8 cellular contexts compared by ENCODE assay signal in the genomic region with DNA sequence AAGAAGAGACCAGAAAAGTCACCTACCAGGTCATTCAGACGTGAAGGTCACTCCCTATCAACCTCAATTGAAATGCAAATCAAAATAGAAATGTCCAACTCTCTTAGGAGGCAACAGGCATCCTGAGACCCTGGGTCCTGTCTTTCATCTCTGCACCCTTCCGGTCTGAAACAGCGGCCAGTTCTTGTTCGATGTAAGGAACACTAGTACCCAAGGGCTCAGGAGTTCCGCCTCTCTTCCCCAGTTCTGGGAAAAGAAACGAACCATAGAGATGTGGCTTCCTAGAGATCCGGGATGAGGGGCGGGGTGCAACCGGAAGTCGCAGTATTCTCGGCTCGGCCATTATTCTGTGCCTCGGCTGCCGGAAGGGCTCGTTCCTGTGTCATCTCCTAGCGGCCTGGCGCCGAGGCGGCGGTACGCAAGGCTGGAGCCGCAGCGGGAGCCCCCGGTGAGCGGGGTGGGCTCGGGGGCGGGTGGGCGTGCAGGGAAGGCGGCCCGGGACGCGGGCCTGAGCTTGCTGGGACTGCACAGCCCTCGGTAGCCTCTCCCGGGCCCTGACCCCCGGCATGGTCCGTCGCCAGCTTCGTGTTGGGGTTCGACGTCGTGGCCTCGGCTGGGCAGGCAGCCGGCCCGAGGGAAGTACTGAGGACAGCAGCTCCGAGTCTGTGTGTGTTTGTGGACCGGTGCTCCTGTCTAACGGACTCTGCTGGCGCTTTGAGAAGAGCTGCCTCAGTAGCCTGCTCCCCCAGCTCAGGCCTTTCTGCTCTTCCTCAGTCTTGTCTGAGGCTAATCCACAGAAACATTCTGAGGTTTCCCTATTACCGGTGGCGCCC. TPM values are rescaled to one million over a fixed set of nuclear protein-coding genes. Genes with fewer than 3 reads are reported as not detected.
A peak's percentile ranks its signal among the peaks of the same experiment; 100 is the strongest.
DNase-seq lines count a peak whose midpoint lies in the region; ATAC-seq and TF ChIP-seq lines count a peak whose summit lies in the region.

A gene (plus strand): TSS at position 341 of the 833 bp plus-strand sequence. CDS start 4,119 bp downstream, outside the sequence.

- peaks cover 29% of the 10 kb centered on the region for H3K4me1 Mint-ChIP-seq in nephron progenitor cell
- peaks cover 22% of the 10 kb centered on the region for H3K4me1 Mint-ChIP-seq in stimulated activated naive CD8-positive, alpha-beta T cell treated with anti-CD3 and anti-CD28 coated beads, Interleukin-15, amount 100 ng/mL, for 72 hours

- H3K27me3 Mint-ChIP-seq in nephron progenitor cell (ENCODE audit: low read depth, poor library complexity), result peaks cover 3% of the 10 kb centered on the region
- no peaks in the 10 kb centered on the region for H3K27me3 Mint-ChIP-seq in stimulated activated naive CD8-positive, alpha-beta T cell treated with anti-CD3 and anti-CD28 coated beads, Interleukin-15, amount 100 ng/mL, for 72 hours

- no peak for TF ChIP-seq RAD21 in Ishikawa (IDR thresholded peaks at IDR 0.05; ENCODE audit: low read depth)

- TF ChIP-seq CTCF in fibroblast of villous mesenchyme (IDR thresholded peaks at IDR 0.05; ENCODE audit: insufficient read depth, low read depth, low read length) (no peak), nephron progenitor cell (IDR thresholded peaks at IDR 0.05) (no peak)

- peak within 1 kb of the TSS; percentile 99 for H3K27ac Mint-ChIP-seq in nephron progenitor cell
- peak within 1 kb of the TSS; percentile 80 to 90 for H3K27ac Mint-ChIP-seq in stimulated activated naive CD8-positive, alpha-beta T cell treated with anti-CD3 and anti-CD28 coated beads, Interleukin-15, amount 100 ng/mL, for 72 hours

- DNase-seq in DMS79 treated with DMSO at 0.1 percent for 48 hours (lab: John Stamatoyannopoulos, UW) (peak; percentile 71), RKO (ENCODE audit: low spot score) (peak; percentile 93), fibroblast of villous mesenchyme (ENCODE audit: low read depth) (peak; percentile 87), nephron progenitor cell (peak; percentile 83)
- DNase-seq in activated T-helper 9 cell treated with anti-CD3 and anti-CD28 coated beads, Interleukin-2, amount 50 U/mL, for 16 hours (ENCODE audit: low read depth), result peak; percentile 31
- DNase-seq in stimulated activated naive CD8-positive, alpha-beta T cell treated with anti-CD3 and anti-CD28 coated beads, Interleukin-15, amount 100 ng/mL, for 72 hours, result peak; percentile 63 to 68

- H3K36me3 Mint-ChIP-seq in nephron progenitor cell (ENCODE audit: low read depth), result peaks cover 51% of the 10 kb centered on the region

- ATAC-seq in GM21576 (IDR thresholded peaks at IDR 0.05; ENCODE audit: unreplicated experiment), result peak; percentile 93
- peak; percentile 96 for ATAC-seq in stimulated activated naive CD8-positive, alpha-beta T cell treated with anti-CD3 and anti-CD28 coated beads, Interleukin-15, amount 100 ng/mL, for 72 hours

- H3K4me3 ChIP-seq in fibroblast of villous mesenchyme (ENCODE audit: low read depth, low read length), result peak within 1 kb of the TSS; percentile 80

- peak within 1 kb of the TSS; percentile 92 for H3K4me3 Mint-ChIP-seq in nephron progenitor cell
- H3K4me3 Mint-ChIP-seq in stimulated activated naive CD8-positive, alpha-beta T cell treated with anti-CD3 and anti-CD28 coated beads, Interleukin-15, amount 100 ng/mL, for 72 hours, result peak within 1 kb of the TSS; percentile 87 to 88

- H3K9me3 Mint-ChIP-seq in nephron progenitor cell, result no peaks in the 10 kb centered on the region
- H3K9me3 Mint-ChIP-seq in stimulated activated naive CD8-positive, alpha-beta T cell treated with anti-CD3 and anti-CD28 coated beads, Interleukin-15, amount 100 ng/mL, for 72 hours, result no peaks in the 10 kb centered on the region

- TF ChIP-seq EP300 in Ishikawa (IDR thresholded peaks at IDR 0.05; ENCODE audit: borderline replicate concordance), result no peak

TF ChIP-seq in Ishikawa, 13 proteins besides CTCF, POLR2A, EP300 and RAD21:
- TF ChIP-seq, protein P1, sequence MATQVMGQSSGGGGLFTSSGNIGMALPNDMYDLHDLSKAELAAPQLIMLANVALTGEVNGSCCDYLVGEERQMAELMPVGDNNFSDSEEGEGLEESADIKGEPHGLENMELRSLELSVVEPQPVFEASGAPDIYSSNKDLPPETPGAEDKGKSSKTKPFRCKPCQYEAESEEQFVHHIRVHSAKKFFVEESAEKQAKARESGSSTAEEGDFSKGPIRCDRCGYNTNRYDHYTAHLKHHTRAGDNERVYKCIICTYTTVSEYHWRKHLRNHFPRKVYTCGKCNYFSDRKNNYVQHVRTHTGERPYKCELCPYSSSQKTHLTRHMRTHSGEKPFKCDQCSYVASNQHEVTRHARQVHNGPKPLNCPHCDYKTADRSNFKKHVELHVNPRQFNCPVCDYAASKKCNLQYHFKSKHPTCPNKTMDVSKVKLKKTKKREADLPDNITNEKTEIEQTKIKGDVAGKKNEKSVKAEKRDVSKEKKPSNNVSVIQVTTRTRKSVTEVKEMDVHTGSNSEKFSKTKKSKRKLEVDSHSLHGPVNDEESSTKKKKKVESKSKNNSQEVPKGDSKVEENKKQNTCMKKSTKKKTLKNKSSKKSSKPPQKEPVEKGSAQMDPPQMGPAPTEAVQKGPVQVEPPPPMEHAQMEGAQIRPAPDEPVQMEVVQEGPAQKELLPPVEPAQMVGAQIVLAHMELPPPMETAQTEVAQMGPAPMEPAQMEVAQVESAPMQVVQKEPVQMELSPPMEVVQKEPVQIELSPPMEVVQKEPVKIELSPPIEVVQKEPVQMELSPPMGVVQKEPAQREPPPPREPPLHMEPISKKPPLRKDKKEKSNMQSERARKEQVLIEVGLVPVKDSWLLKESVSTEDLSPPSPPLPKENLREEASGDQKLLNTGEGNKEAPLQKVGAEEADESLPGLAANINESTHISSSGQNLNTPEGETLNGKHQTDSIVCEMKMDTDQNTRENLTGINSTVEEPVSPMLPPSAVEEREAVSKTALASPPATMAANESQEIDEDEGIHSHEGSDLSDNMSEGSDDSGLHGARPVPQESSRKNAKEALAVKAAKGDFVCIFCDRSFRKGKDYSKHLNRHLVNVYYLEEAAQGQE (IDR thresholded peaks at IDR 0.05; ENCODE audit: low read depth), result peak; percentile 55
- peak; percentile 90 for TF ChIP-seq YY1 (IDR thresholded peaks at IDR 0.05; ENCODE audit: low read depth)
- no peak for TF ChIP-seq FOXM1 (IDR thresholded peaks at IDR 0.05; ENCODE audit: borderline replicate concordance, low read depth)
- peak; percentile 83 for TF ChIP-seq TAF1 (IDR thresholded peaks at IDR 0.05; ENCODE audit: low read depth)
- TF ChIP-seq, protein P2, sequence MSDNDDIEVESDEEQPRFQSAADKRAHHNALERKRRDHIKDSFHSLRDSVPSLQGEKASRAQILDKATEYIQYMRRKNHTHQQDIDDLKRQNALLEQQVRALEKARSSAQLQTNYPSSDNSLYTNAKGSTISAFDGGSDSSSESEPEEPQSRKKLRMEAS (IDR thresholded peaks at IDR 0.05), result peak; percentile 43; the same call in 1 of the 2 replicates
- TF ChIP-seq TCF12 (IDR thresholded peaks at IDR 0.05; ENCODE audit: low read depth), result 0 out of 2 replicates have a peak, but pooled peaks have one; percentile 15
- no peak for TF ChIP-seq NFIC (IDR thresholded peaks at IDR 0.05)

RNA-seq across cellular contexts. Expression of the gene that starts here (rescaled TPM):
- 11.6 and 16.0 TPM in 2 replicates for total RNA-seq in fibroblast of villous mesenchyme

Comparison
In these comparisons a context has a peak if more than half of its experiments do, and no peak if none do; other contexts are left out.
1. Peak in every context shown above with its lines: DNase-seq, ATAC-seq and H3K4me3 ChIP-seq.
2. DNase-seq: peak in every context shown above with its lines; median percentile 93 in RKO; 87 in fibroblast of villous mesenchyme; 83 in nephron progenitor cell; 71 in DMS79 treated with DMSO at 0.1 percent for 48 hours; 66 in stimulated activated naive CD8-positive, alpha-beta T cell treated with anti-CD3 and anti-CD28 coated beads, Interleukin-15, amount 100 ng/mL, for 72 hours; 31 in activated T-helper 9 cell treated with anti-CD3 and anti-CD28 coated beads, Interleukin-2, amount 50 U/mL, for 16 hours.